15 cellular contexts compared by ENCODE assay signal in the genomic region with DNA sequence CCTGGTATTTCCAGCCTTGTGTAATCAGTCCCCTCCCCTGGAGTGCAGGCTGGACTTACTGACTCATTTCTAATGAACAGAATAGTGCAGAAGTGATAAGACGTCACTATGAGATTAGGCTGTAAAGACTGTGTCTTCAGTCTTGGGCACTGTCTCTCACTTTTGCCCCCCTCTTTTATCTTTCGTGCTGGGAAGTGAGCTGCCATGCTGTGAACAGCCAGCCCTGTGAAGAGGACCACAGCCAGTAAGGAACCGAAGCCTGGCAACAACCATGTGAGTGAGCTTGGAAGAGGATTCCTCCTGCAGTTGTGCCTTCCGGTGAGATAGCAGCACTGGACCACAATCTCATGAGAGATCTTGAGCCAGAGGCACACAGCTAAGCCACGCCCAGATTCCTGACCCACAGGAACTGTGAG.
A peak's percentile ranks its signal among the peaks of the same experiment; 100 is the strongest.
DNase-seq lines count a peak whose midpoint lies in the region; ATAC-seq, FAIRE-seq and TF ChIP-seq lines count a peak whose summit lies in the region.
"Had no signal": no experiment of that assay in that cellular context is flagged by ENCODE, and none has a peak within 500 bp of the region (broad histone marks: within the 10 kb centered on the region; RNA-seq: fewer than 3 reads in every experiment).

No MANE protein-coding gene starts in this region.

- peak overlapping the region in 1 of 2 donors; percentile 38 for H3K27ac Mint-ChIP-seq in natural killer cell
- H3K27ac Mint-ChIP-seq: activated B cell treated with CpG ODN at 0.5 μM for 24 hours; stimulated activated memory B cell treated with anti-CD40 and anti-IgM and Interleukin-4, amounts not matched to agents 10 μg/mL and 1 μg/mL and 100 μg/mL, for 72 hours had no signal

- FAIRE-seq in GM19239 (lab: Jason Lieb, UNC), result peak; percentile 44

- H3K4me1 ChIP-seq in gastroesophageal sphincter, result no peaks in the 10 kb centered on the region
- H3K4me1 ChIP-seq: pancreas had no signal

- no peaks in the 10 kb centered on the region for H3K27me3 Mint-ChIP-seq in natural killer cell (ENCODE audit: low read depth in 2 of 2)
- H3K27me3 Mint-ChIP-seq: activated B cell treated with CpG ODN at 0.5 μM for 24 hours; stimulated activated memory B cell treated with anti-CD40 and anti-IgM and Interleukin-4, amounts not matched to agents 10 μg/mL and 1 μg/mL and 100 μg/mL, for 72 hours had no signal

- peaks cover 6 to 10% of the 10 kb centered on the region in 2 donors for H3K4me1 Mint-ChIP-seq in natural killer cell
- H3K4me1 Mint-ChIP-seq: activated B cell treated with CpG ODN at 0.5 μM for 24 hours had no signal

- H3K9me3 Mint-ChIP-seq in natural killer cell, result no peaks in the 10 kb centered on the region
- H3K9me3 Mint-ChIP-seq: activated B cell treated with CpG ODN at 0.5 μM for 24 hours; stimulated activated memory B cell treated with anti-CD40 and anti-IgM and Interleukin-4, amounts not matched to agents 10 μg/mL and 1 μg/mL and 100 μg/mL, for 72 hours had no signal

- in situ Hi-C loops in SK-MEL-5 (cut with HindIII; ENCODE audit: low pct_unique_long_range_greater_than_20kb, low sequenced_read_pairs), result no loop called here

- H3K27me3 ChIP-seq in gastroesophageal sphincter, result no peaks in the 10 kb centered on the region
- H3K27me3 ChIP-seq: pancreas had no signal

- no peaks in the 10 kb centered on the region for H3K36me3 Mint-ChIP-seq in natural killer cell

- peak; percentile 76 to 78 (median 78) for ATAC-seq in natural killer cell
- ATAC-seq in HG02571 (IDR thresholded peaks at IDR 0.05; ENCODE audit: unreplicated experiment), result no peak
- no peak for ATAC-seq in GM18498 (IDR thresholded peaks at IDR 0.05; ENCODE audit: unreplicated experiment)
- ATAC-seq in gastroesophageal sphincter, result no peak
- ATAC-seq: left colon; stimulated activated memory B cell treated with anti-CD40 and anti-IgM and Interleukin-4, amounts not matched to agents 10 μg/mL and 1 μg/mL and 100 μg/mL, for 72 hours had no signal

- H3K9me3 ChIP-seq in gastroesophageal sphincter, result no peaks in the 10 kb centered on the region
- H3K9me3 ChIP-seq: pancreas had no signal

- no peak for TF ChIP-seq EP300 in gastroesophageal sphincter (IDR thresholded peaks at IDR 0.05)

- no peak for TF ChIP-seq CTCF in epithelial cell of proximal tubule (conservative IDR thresholded peaks at IDR 0.05; ENCODE audit: low read depth, low read length)
- no peak for TF ChIP-seq CTCF in natural killer cell (IDR thresholded peaks at IDR 0.05)
- no peak for TF ChIP-seq CTCF in gastroesophageal sphincter (IDR thresholded peaks at IDR 0.05)

- no peak overlapping the region for H3K4me3 Mint-ChIP-seq in natural killer cell
- H3K4me3 Mint-ChIP-seq: activated B cell treated with CpG ODN at 0.5 μM for 24 hours; stimulated activated memory B cell treated with anti-CD40 and anti-IgM and Interleukin-4, amounts not matched to agents 10 μg/mL and 1 μg/mL and 100 μg/mL, for 72 hours had no signal

- intact Hi-C loops in natural killer cell (cut with micrococcal nuclease), result no loop called here

- TF ChIP-seq POLR2A in gastroesophageal sphincter (IDR thresholded peaks at IDR 0.05), result no peak

- H3K4me3 ChIP-seq in epithelial cell of proximal tubule (ENCODE audit: low read depth, low read length) (no peak overlapping the region), gastroesophageal sphincter (no peak overlapping the region)
- H3K4me3 ChIP-seq: pancreas had no signal

- WGBS in gastroesophageal sphincter (ENCODE audit: low coverage in 1 of 2), 2 donors, result 20 to 69% methylated on average over 1 to 3 of the region's 5 CpGs

- H3K27ac ChIP-seq in gastroesophageal sphincter, result no peak overlapping the region
- H3K27ac ChIP-seq: C4-2B, pancreas had no signal

- peaks cover 0 to 4% of the 10 kb centered on the region in 2 donors for H3K36me3 ChIP-seq in gastroesophageal sphincter

- DNase-seq in GM19239 (ENCODE audit: insufficient read length, low spot score) (no peak), SK-MEL-5 (ENCODE audit: low read depth, low spot score) (peak; percentile 50), epithelial cell of proximal tubule (ENCODE audit: low read depth) (peak; percentile 45), natural killer cell (no peak)
- DNase-seq in activated CD4-positive, alpha-beta T cell treated with anti-CD3 and anti-CD28 coated beads for 48 hours, result no peak
- DNase-seq: activated B cell treated with CpG ODN at 0.5 μM for 24 hours; KG1; left colon; stimulated activated CD4-positive, alpha-beta T cell treated with anti-CD3 and anti-CD28 coated beads, Interleukin-1b, Interleukin-23, amount 100 ng/mL, for 48 hours had no signal

Comparison
In these comparisons a context has a peak if more than half of its experiments do, and no peak if none do; other contexts are left out.
1. DNase-seq: peak in SK-MEL-5 (single experiment) and epithelial cell of proximal tubule (single experiment); none in GM19239 (single experiment), natural killer cell (single experiment) and activated CD4-positive, alpha-beta T cell treated with anti-CD3 and anti-CD28 coated beads for 48 hours (single experiment).
2. ATAC-seq: peak in natural killer cell (3 of 3); none in HG02571 (single experiment), GM18498 (single experiment) and gastroesophageal sphincter (single experiment).